ENCODE assay signal across 16 cellular contexts in genomic region chr1:205448540-205449253, GRCh38. TPM values are rescaled to one million over a fixed set of nuclear protein-coding genes. Genes with fewer than 3 reads are reported as not detected.
DNase-seq lines count a peak whose midpoint lies in the region; ATAC-seq, FAIRE-seq and TF ChIP-seq lines count a peak whose summit lies in the region.
"Had no signal": no experiment of that assay in that cellular context is flagged by ENCODE, and none has a peak within 500 bp of the region (broad histone marks: within the 10 kb centered on the region; RNA-seq: fewer than 3 reads in every experiment).

No MANE protein-coding gene starts in this region.

- DNase-seq in A673 (ENCODE audit: low spot score) (no peak), H1 (ENCODE audit: low read depth in 1 of 2, low spot score in 2 of 2) (peak in 1 of 2 experiments; percentile 80), lung (ENCODE audit: low spot score) (no peak), NCI-H2171 treated with DMSO at 0.1 percent for 48 hours (lab: John Stamatoyannopoulos, UW) (no peak), RKO (ENCODE audit: low spot score) (no peak), COLO668 (lab: John Stamatoyannopoulos, UW; ENCODE audit: unreplicated experiment) (no peak), SHP77 treated with DMSO at 0.1 percent for 48 hours (lab: John Stamatoyannopoulos, UW) (no peak)
- DNase-seq: activated CD4-positive, alpha-beta T cell treated with anti-CD3 and anti-CD28 coated beads for 1 hour; activated gamma-delta T cell; HCEC 1CT; KBM-7; left colon; NCI-H774; SK-N-SH had no signal

- H3K18ac ChIP-seq in H1 (ENCODE audit: extremely low read depth, low read length): peak overlapping the region; percentile 21; the same call in 1 of the 2 replicates

- H4K20me1 ChIP-seq in H1 (replicated peaks in 1 of 2; ENCODE audit: control insufficient read depth in 1 of 2, insufficient read depth in 2 of 2, low read length in 2 of 2): peaks cover 4 to 11% of the 10 kb centered on the region in 2 experiments

- no peaks in the 10 kb centered on the region for H3K79me1 ChIP-seq in H1 (ENCODE audit: low read depth, low read length)

- H3K4me3 ChIP-seq in A673 (ENCODE audit: low read depth, low read length, poor library complexity, severe bottlenecking): no peak overlapping the region
- H3K4me3 ChIP-seq in HUES6 (ENCODE audit: low read depth, low read length): peak overlapping the region; percentile 67
- peak overlapping the region; percentile 14 to 52 (median 29); a peak in 7 of 8 replicates for H3K4me3 ChIP-seq in H1 (ENCODE audit: extremely low read depth in 1 of 4, insufficient read depth in 2 of 4, low read depth in 3 of 4, low read length in 4 of 4)
- peak overlapping the region; percentile 4 for H3K4me3 ChIP-seq in lung

- H3K14ac ChIP-seq in H1 (ENCODE audit: insufficient read length): no peak overlapping the region

- H4K8ac ChIP-seq in H1 (ENCODE audit: extremely low read depth, insufficient read depth, low read length): no peak overlapping the region

- H3K56ac ChIP-seq in H1 (replicated peaks; ENCODE audit: insufficient read length, low read depth, low read length): no peak overlapping the region

- no peak overlapping the region for H3K23ac ChIP-seq in H1 (ENCODE audit: insufficient read length)

- H2BK15ac ChIP-seq in H1 (ENCODE audit: low read length): 0 out of 2 replicates have a peak overlapping the region, but pooled peaks have one; percentile 46

- peaks cover 7% of the 10 kb centered on the region; the same call in 1 of the 2 replicates for H3K23me2 ChIP-seq in H1 (ENCODE audit: low read depth, low read length)

- FAIRE-seq in H1 (lab: Jason Lieb, UNC): peak; percentile 89

- peak overlapping the region; percentile 67 for H3K27ac ChIP-seq in A673 (ENCODE audit: low read depth, low read length, poor library complexity, severe bottlenecking)
- H3K27ac ChIP-seq in HUES6 (ENCODE audit: low read depth, low read length): peak overlapping the region; percentile 68; the same call in 1 of the 2 replicates
- H3K27ac ChIP-seq in H1 (ENCODE audit: low read depth, low read length): no peak overlapping the region
- peak overlapping the region in 1 of 2 donors; percentile 58 for H3K27ac ChIP-seq in lung (ENCODE audit: low read depth in 1 of 2, low read length in 1 of 2)

- intact Hi-C loops in A673 (cut with micrococcal nuclease; ENCODE audit: unreplicated experiment): no loop called here

- 8% methylated on average over 6 of the region's 6 CpGs; no CpG with 5 or more reads in 1 of the 2 experiments for WGBS in H1 (ENCODE audit: extremely low coverage in 1 of 2, insufficient coverage in 1 of 2, insufficient read length in 1 of 2, insufficient replicate concordance in 2 of 2, low coverage in 1 of 2, low lambda C conversion rate in 2 of 2, missing lambda C conversion rate in 1 of 2), 2 experiments
- WGBS in lung, 2 donors: 69 to 89% methylated on average over 4 to 6 of the region's 6 CpGs

- TF ChIP-seq CTCF in A673 (conservative IDR thresholded peaks at IDR 0.05; ENCODE audit: low read depth, low read length) (no peak), H1 (IDR thresholded peaks at IDR 0.05; ENCODE audit: control extremely low read depth in 1 of 3, insufficient read depth in 1 of 3, low read depth in 1 of 3, low read length in 3 of 3) (no peak), lung (IDR thresholded peaks at IDR 0.05; ENCODE audit: control extremely low read depth, extremely low read depth) (no peak)

- H3K4me1 ChIP-seq in A673 (ENCODE audit: insufficient read depth, low read length, poor library complexity, severe bottlenecking): peaks cover 78% of the 10 kb centered on the region
- peaks cover 89% of the 10 kb centered on the region for H3K4me1 ChIP-seq in HUES6 (ENCODE audit: control insufficient read depth, insufficient read depth, low read length)
- H3K4me1 ChIP-seq in H1 (replicated peaks in 1 of 4; ENCODE audit: control insufficient read depth in 3 of 4, insufficient read depth in 4 of 4, low read length in 3 of 4): peaks cover 47 to 86% (median 67%) of the 10 kb centered on the region in 4 experiments
- H3K4me1 ChIP-seq in lung (ENCODE audit: control insufficient read depth in 2 of 2, insufficient read depth in 2 of 2, low read length in 2 of 2): peaks cover 0 to 8% of the 10 kb centered on the region in 2 donors

- TF ChIP-seq POLR2A in H1 (IDR thresholded peaks at IDR 0.05; ENCODE audit: control extremely low read depth in 1 of 2, low read depth in 2 of 2, low read length in 2 of 2): peak in 1 of 2 experiments; percentile 15; a peak in 1 of 3 replicates

- 0 out of 2 replicates have a peak overlapping the region, but pooled peaks have one; percentile 97 for H2AK5ac ChIP-seq in H1 (ENCODE audit: low read depth, low read length)

- H3K9me3 ChIP-seq in A673 (ENCODE audit: low read depth, low read length, poor library complexity, severe bottlenecking) (no peaks in the 10 kb centered on the region), HUES6 (ENCODE audit: control insufficient read depth, insufficient read depth, low read depth, low read length) (no peaks in the 10 kb centered on the region), H1 (ENCODE audit: insufficient read depth in 2 of 2, low read depth in 1 of 2, low read length in 1 of 2) (no peaks in the 10 kb centered on the region), lung (ENCODE audit: control insufficient read depth in 2 of 2, insufficient read depth in 1 of 2, low read length in 1 of 2) (no peaks in the 10 kb centered on the region)
- H3K9me3 ChIP-seq: SK-N-SH had no signal

- H2BK120ac ChIP-seq in H1 (replicated peaks; ENCODE audit: low read depth, low read length): no peak overlapping the region

- peak overlapping the region; percentile 80; the same call in 1 of the 2 replicates for H2BK20ac ChIP-seq in H1 (ENCODE audit: low read length)

- peak in 1 of 2 experiments; percentile 90; a peak in 1 of 3 replicates for TF ChIP-seq EP300 in H1 (IDR thresholded peaks at IDR 0.05; ENCODE audit: borderline replicate concordance in 1 of 2, low read depth in 2 of 2, low read length in 2 of 2)

- peak overlapping the region; percentile 75; the same call in 1 of the 2 replicates for H2BK12ac ChIP-seq in H1 (ENCODE audit: low read depth, low read length)

- ATAC-seq in lung (ENCODE audit: insufficient read depth, low FRiP score): no peak

- no peak overlapping the region for H2AFZ ChIP-seq in H1 (ENCODE audit: low read length)

- no peak overlapping the region for H4K5ac ChIP-seq in H1 (ENCODE audit: insufficient read length, low read depth, low read length)

- CTCF ChIA-PET in A673 (lab: Charles Lee): no interaction called here
- CTCF ChIA-PET in H1 (lab: Charles Lee; ENCODE audit: partially characterized antibody): interaction anchor here (0.7 to 30.2 kb wide), 14 partner anchors 5 to 291 kb away, joined by 3 to 767 read pairs (median 6); partner anchors contain the start of genes BLACAT1 and LEMD1

- peaks cover 0 to 3% of the 10 kb centered on the region in 2 experiments; a peak in 1 of 4 replicates for H3K79me2 ChIP-seq in H1 (ENCODE audit: control insufficient read depth in 1 of 2, insufficient read depth in 2 of 2, low read length in 2 of 2)

- BruUV-seq in A673 (replicated peaks; lab: Mats Ljungman, UMichigan): no TSS peak

- peak overlapping the region; percentile 74 to 80 for H3K4me2 ChIP-seq in H1 (ENCODE audit: insufficient read depth in 1 of 2, low read depth in 2 of 2, low read length in 2 of 2)
- H3K4me2 ChIP-seq: SK-N-SH had no signal

- peak overlapping the region; percentile 18 for H4K91ac ChIP-seq in H1 (replicated peaks; ENCODE audit: insufficient read length, low read length)

- peak overlapping the region; percentile 88 for H3K9ac ChIP-seq in HUES6 (ENCODE audit: low read length)
- H3K9ac ChIP-seq in H1 (replicated peaks in 1 of 4; ENCODE audit: extremely low read depth in 1 of 4, low read depth in 3 of 4, low read length in 3 of 4): no peak overlapping the region
- H3K9ac ChIP-seq: SK-N-SH had no signal

- H3K27me3 ChIP-seq in A673 (replicated peaks; ENCODE audit: insufficient read depth, low read depth, low read length, poor library complexity) (peaks cover under 1% of the 10 kb centered on the region), HUES6 (ENCODE audit: control insufficient read depth, insufficient read depth, low read length) (peaks cover 2% of the 10 kb centered on the region; the same call in 1 of the 2 replicates), H1 (replicated peaks in 1 of 4; ENCODE audit: control insufficient read depth in 3 of 4, extremely low read depth in 1 of 4, insufficient read depth in 3 of 4, low read length in 3 of 4) (peaks cover 0 to 5% (median 1%) of the 10 kb centered on the region in 4 experiments; a peak in 2 of 7 replicates), lung (ENCODE audit: control insufficient read depth, insufficient read depth) (no peaks in the 10 kb centered on the region)

- H3K36me3 ChIP-seq in A673 (ENCODE audit: insufficient read depth, low read length, poor library complexity, severe bottlenecking) (no peaks in the 10 kb centered on the region), HUES6 (ENCODE audit: control insufficient read depth, insufficient read depth, low read length) (peaks cover 4% of the 10 kb centered on the region; the same call in 1 of the 2 replicates), H1 (ENCODE audit: control insufficient read depth in 2 of 4, insufficient read depth in 4 of 4, low read length in 3 of 4) (peaks cover 0 to 6% (median 1%) of the 10 kb centered on the region in 4 experiments; a peak in 2 of 8 replicates), lung (ENCODE audit: control insufficient read depth in 2 of 2, insufficient read depth in 2 of 2, low read length in 2 of 2) (no peaks in the 10 kb centered on the region)

- POLR2A ChIA-PET in A673 (lab: Charles Lee; ENCODE audit: low non-redundant PET): no interaction called here
- POLR2A ChIA-PET in H1 (lab: Charles Lee; ENCODE audit: partially characterized antibody): interaction anchor here (0.8 to 13.3 kb wide), 16 partner anchors 7 to 222 kb away, joined by 3 to 220 read pairs (median 4); partner anchors contain the start of gene BLACAT1

- TF ChIP-seq RAD21 in H1 (IDR thresholded peaks at IDR 0.05 in 1 of 2, conservative IDR thresholded peaks at IDR 0.05 in 1 of 2; ENCODE audit: low read depth in 2 of 2, low read length in 2 of 2): peak in 1 of 2 experiments; percentile 11; a peak in 1 of 4 replicates

- H3K4ac ChIP-seq in H1 (replicated peaks; ENCODE audit: insufficient read length, low read depth, low read length): no peak overlapping the region

- H2BK5ac ChIP-seq in H1 (ENCODE audit: low read depth, low read length): peak overlapping the region; percentile 44; the same call in 1 of the 2 replicates

RNA-seq across cellular contexts. Expression of gene BLACAT1, which starts 7.1 kb away (rescaled TPM):
- total RNA-seq in A673 (2021) (0.45 and 2.0 TPM in 2 replicates), lung (under 1 TPM; 0.55 to 0.74 TPM)
- 3.5 and 3.8 TPM in 2 replicates for total RNA-seq in H1 (2021; fragmentation: NEBNext Ultra II Directional; extraction: Animal tissue kit (Norgen Biotek cat#: 25700))
- polyA plus RNA-seq in H1 (2011; rRNA removed) (6.3 and 10.5 TPM in 2 replicates), lung (under 1 TPM; 0.35 to 0.61 TPM)
- 7.2 TPM for polyA plus RNA-seq in H1 (2011; cell fraction: cytosol; rRNA removed)
- 18.7 TPM for polyA plus RNA-seq in H1 (2011; cell fraction: nucleus; rRNA removed)
- polyA plus RNA-seq in H1 (2012, experiment 1 of 2): 6.7 to 8.3 TPM (median 7.4 TPM) in 4 replicates
- polyA plus RNA-seq in H1 (2012, experiment 2 of 2): 5.7 TPM
- 3.9 TPM for polyA plus RNA-seq in H1 (2013, experiment 1 of 2)
- polyA plus RNA-seq in H1 (2013, experiment 2 of 2): 3.9 TPM
- 13.1 and 19.7 TPM in 2 replicates for polyA minus RNA-seq in H1 (2011; rRNA and poly(A)+ RNA removed)
- polyA minus RNA-seq in H1 (2011; cell fraction: cytosol; rRNA and poly(A)+ RNA removed): 4.6 TPM
- 11.3 TPM for polyA minus RNA-seq in H1 (2011; cell fraction: nucleus; rRNA and poly(A)+ RNA removed)
- total RNA-seq: cardiac septum had no signal
- polyA plus RNA-seq: SK-N-SH had no signal

RNA-seq across cellular contexts. Expression of gene LEMD1, which starts 26.8 kb away (rescaled TPM):
- total RNA-seq in A673 (2021): 1.5 and 3.4 TPM in 2 replicates
- total RNA-seq in H1 (2021; fragmentation: NEBNext Ultra II Directional; extraction: Animal tissue kit (Norgen Biotek cat#: 25700)): 9.7 and 10.5 TPM in 2 replicates
- 10.0 and 10.8 TPM in 2 replicates for polyA plus RNA-seq in H1 (2011; rRNA removed)
- polyA plus RNA-seq in H1 (2011; cell fraction: cytosol; rRNA removed): 10.9 TPM
- polyA plus RNA-seq in H1 (2011; cell fraction: nucleus; rRNA removed): 23.6 TPM
- polyA plus RNA-seq in H1 (2012, experiment 1 of 2): 10.3 to 15.4 TPM (median 12.6 TPM) in 4 replicates
- polyA plus RNA-seq in H1 (2012, experiment 2 of 2): 7.8 TPM
- polyA plus RNA-seq in H1 (2013, experiment 1 of 2): 6.0 TPM
- 5.7 TPM for polyA plus RNA-seq in H1 (2013, experiment 2 of 2)
- polyA minus RNA-seq in H1 (2011; rRNA and poly(A)+ RNA removed): 14.7 and 17.6 TPM in 2 replicates
- 13.7 TPM for polyA minus RNA-seq in H1 (2011; cell fraction: cytosol; rRNA and poly(A)+ RNA removed)
- 13.6 TPM for polyA minus RNA-seq in H1 (2011; cell fraction: nucleus; rRNA and poly(A)+ RNA removed)
- 1 to 10 TPM; 1.0 to 1.5 TPM for total RNA-seq in lung
- 1 to 10 TPM in 1 of 2 donors, under 1 TPM in 1; 0.72 to 1.2 TPM for polyA plus RNA-seq in lung
- total RNA-seq: cardiac septum had no signal
- polyA plus RNA-seq: SK-N-SH had no signal

RNA-seq across cellular contexts. Expression of gene CDK18, which starts 55.8 kb away (rescaled TPM):
- total RNA-seq in A673 (2021) (9.2 and 29.3 TPM in 2 replicates), lung (10 to 100 TPM; 10.9 to 19.1 TPM)
- 40.9 and 44.0 TPM in 2 replicates for total RNA-seq in H1 (2021; fragmentation: NEBNext Ultra II Directional; extraction: Animal tissue kit (Norgen Biotek cat#: 25700))
- polyA plus RNA-seq in H1 (2011; rRNA removed) (31.2 and 50.3 TPM in 2 replicates), lung (10 to 100 TPM in 1 of 2 donors, 1 to 10 TPM in 1; 9.7 to 21.0 TPM)
- 19.7 TPM for polyA plus RNA-seq in H1 (2011; cell fraction: cytosol; rRNA removed)
- polyA plus RNA-seq in H1 (2011; cell fraction: nucleus; rRNA removed): 102 TPM
- polyA plus RNA-seq in H1 (2012, experiment 1 of 2): 35.9 to 57.1 TPM (median 46.6 TPM) in 4 replicates
- 29.8 TPM for polyA plus RNA-seq in H1 (2012, experiment 2 of 2)
- 31.5 TPM for polyA plus RNA-seq in H1 (2013, experiment 1 of 2)
- 31.7 TPM for polyA plus RNA-seq in H1 (2013, experiment 2 of 2)
- 37.0 and 48.0 TPM in 2 replicates for polyA minus RNA-seq in H1 (2011; rRNA and poly(A)+ RNA removed)
- 25.8 TPM for polyA minus RNA-seq in H1 (2011; cell fraction: cytosol; rRNA and poly(A)+ RNA removed)
- polyA minus RNA-seq in H1 (2011; cell fraction: nucleus; rRNA and poly(A)+ RNA removed): 61.8 TPM
